Comparison of ENCODE assay signal across 8 cellular contexts in the genomic region with DNA sequence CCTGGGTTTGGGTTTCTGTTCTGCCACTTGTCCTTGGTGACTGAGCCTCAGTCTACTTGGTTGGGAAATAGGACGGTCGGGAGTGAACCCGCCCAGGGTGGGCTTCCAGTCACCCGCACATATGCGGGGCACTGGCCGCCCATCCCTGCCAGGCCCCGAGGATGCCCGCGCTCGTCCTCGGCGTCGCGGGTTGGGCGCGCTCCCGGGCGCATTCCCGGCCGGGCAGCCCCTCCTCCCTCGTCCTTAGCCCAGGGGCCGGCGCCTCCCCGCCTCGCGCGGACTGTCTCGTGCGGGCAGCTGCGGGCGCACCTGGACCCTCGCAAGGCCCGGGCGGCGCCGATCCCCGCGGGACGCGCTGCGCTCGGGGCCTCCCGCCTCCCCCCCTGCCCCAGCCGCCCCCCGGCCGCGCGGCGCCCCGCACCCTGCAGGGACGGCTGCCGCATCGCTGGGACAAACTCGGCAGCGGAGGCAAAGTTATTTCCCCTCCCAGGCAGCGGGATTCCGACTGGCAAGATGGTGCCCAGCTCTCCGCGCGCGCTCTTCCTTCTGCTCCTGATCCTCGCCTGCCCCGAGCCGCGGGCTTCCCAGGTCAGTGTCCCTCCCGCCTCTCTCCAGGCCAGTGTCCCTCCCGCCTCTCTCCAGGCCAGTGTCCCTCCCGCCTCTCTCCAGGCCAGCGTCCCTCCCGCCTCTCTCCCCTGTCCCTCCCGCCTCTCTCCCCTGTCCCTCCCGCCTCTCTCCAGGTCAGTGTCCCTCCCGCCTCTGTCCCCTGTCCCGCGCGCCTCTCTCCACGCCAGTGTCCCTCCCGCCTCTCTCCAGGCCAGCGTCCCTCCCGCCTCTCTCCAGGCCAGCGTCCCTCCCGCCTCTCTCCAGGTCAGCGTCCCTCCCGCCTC. TPM values are rescaled to one million over a fixed set of nuclear protein-coding genes. Genes with fewer than 3 reads are reported as not detected.
DNase-seq lines count a peak whose midpoint lies in the region; ATAC-seq and TF ChIP-seq lines count a peak whose summit lies in the region.

A gene with protein sequence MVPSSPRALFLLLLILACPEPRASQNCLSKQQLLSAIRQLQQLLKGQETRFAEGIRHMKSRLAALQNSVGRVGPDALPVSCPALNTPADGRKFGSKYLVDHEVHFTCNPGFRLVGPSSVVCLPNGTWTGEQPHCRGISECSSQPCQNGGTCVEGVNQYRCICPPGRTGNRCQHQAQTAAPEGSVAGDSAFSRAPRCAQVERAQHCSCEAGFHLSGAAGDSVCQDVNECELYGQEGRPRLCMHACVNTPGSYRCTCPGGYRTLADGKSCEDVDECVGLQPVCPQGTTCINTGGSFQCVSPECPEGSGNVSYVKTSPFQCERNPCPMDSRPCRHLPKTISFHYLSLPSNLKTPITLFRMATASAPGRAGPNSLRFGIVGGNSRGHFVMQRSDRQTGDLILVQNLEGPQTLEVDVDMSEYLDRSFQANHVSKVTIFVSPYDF (plus strand): TSS at position 243 of the 890 bp plus-strand sequence. CDS start 271 bp downstream, at position 514.

- peaks cover 4% of the 10 kb centered on the region for H3K27me3 ChIP-seq in rectal smooth muscle tissue (ENCODE audit: control insufficient read depth, insufficient read depth, low read length)

- H3K27ac ChIP-seq in VCaP (peak within 1 kb of the TSS; percentile 57; the same call in 1 of the 2 replicates), rectal smooth muscle tissue (ENCODE audit: low read depth, low read length) (no peak within 1 kb of the TSS)

- no peak for TF ChIP-seq CTCF in VCaP (conservative IDR thresholded peaks at IDR 0.05)
- no peak for TF ChIP-seq CTCF in glutamatergic neuron (IDR thresholded peaks at IDR 0.05; ENCODE audit: partially characterized antibody, unreplicated experiment)

- DNase-seq in Right ventricle myocardium superior: no peak
- DNase-seq in Right ventricle myocardium inferior (ENCODE audit: missing footprints): no peak
- DNase-seq in glutamatergic neuron: peak; percentile 47
- no peak for DNase-seq in HuH-7.5 (ENCODE audit: low spot score)
- no peak for DNase-seq in stimulated activated CD4-positive, alpha-beta T cell treated with anti-CD3 and anti-CD28 coated beads, Interleukin-12 subunit alpha, Interleukin-12 subunit beta, amount 100 ng/mL, for 4 hours
- DNase-seq in activated CD4-positive, CD25-positive, alpha-beta regulatory T cell (lab: John Stamatoyannopoulos, UW): no peak

- H3K4me3 ChIP-seq in rectal smooth muscle tissue (ENCODE audit: low read length): peak within 1 kb of the TSS; percentile 70

- no peak within 1 kb of the TSS for H3K27ac Mint-ChIP-seq in glutamatergic neuron (ENCODE audit: unreplicated experiment)

- peaks cover 27% of the 10 kb centered on the region for H3K27me3 Mint-ChIP-seq in glutamatergic neuron (ENCODE audit: unreplicated experiment)

- ATAC-seq in Right ventricle myocardium superior (ENCODE audit: poor library complexity) (peak; percentile 51), Right ventricle myocardium inferior (no peak)

- no peaks in the 10 kb centered on the region for H3K4me1 ChIP-seq in rectal smooth muscle tissue (ENCODE audit: control insufficient read depth, insufficient read depth, low read length)

- peaks cover 21% of the 10 kb centered on the region for H3K36me3 Mint-ChIP-seq in glutamatergic neuron (ENCODE audit: unreplicated experiment)

- no peaks in the 10 kb centered on the region for H3K36me3 ChIP-seq in rectal smooth muscle tissue (ENCODE audit: control insufficient read depth, insufficient read depth, low read length)

- H3K4me1 Mint-ChIP-seq in glutamatergic neuron (ENCODE audit: low read depth, unreplicated experiment): no peaks in the 10 kb centered on the region

- peak within 1 kb of the TSS; percentile 81 for H3K4me3 Mint-ChIP-seq in glutamatergic neuron (ENCODE audit: unreplicated experiment)

- no peak within 1 kb of the TSS for H3K9ac ChIP-seq in rectal smooth muscle tissue (ENCODE audit: low read length)

- intact Hi-C loops in Right ventricle myocardium superior (cut with DNase I): no loop called here
- intact Hi-C loops in Right ventricle myocardium inferior (cut with DNase I): no loop called here

- H3K9me3 Mint-ChIP-seq in glutamatergic neuron (ENCODE audit: unreplicated experiment): peaks cover 2% of the 10 kb centered on the region

RNA-seq across cellular contexts. Expression of the gene that starts here (rescaled TPM):
- 0.38 TPM for total RNA-seq in Right ventricle myocardium superior
- total RNA-seq in Right ventricle myocardium inferior: 0.54 TPM
- total RNA-seq in glutamatergic neuron (ENCODE audit: unreplicated experiment): 0.20 TPM

Comparison
In these comparisons a context has a peak if more than half of its experiments do, and no peak if none do; other contexts are left out.
1. Peak in ATAC-seq in Right ventricle myocardium superior; RNA of the gene not detected or under 1 TPM.
2. Peak in DNase-seq in glutamatergic neuron; RNA of the gene not detected or under 1 TPM.